Comparison of ENCODE assay signal across 15 cellular contexts in genomic region chr1:239155466-239155865, GRCh38.
A peak's percentile ranks its signal among the peaks of the same experiment; 100 is the strongest.
DNase-seq lines count a peak whose midpoint lies in the region; ATAC-seq and TF ChIP-seq lines count a peak whose summit lies in the region.
"Had no signal": no experiment of that assay in that cellular context is flagged by ENCODE, and none has a peak within 500 bp of the region (broad histone marks: within the 10 kb centered on the region; RNA-seq: fewer than 3 reads in every experiment).

No MANE protein-coding gene starts in this region.

- H3K27me3 ChIP-seq in tibial nerve, result no peaks in the 10 kb centered on the region
- H3K27me3 ChIP-seq: SJCRH30 had no signal

- no peak overlapping the region for H3K4me3 Mint-ChIP-seq in glutamatergic neuron (ENCODE audit: unreplicated experiment)
- H3K4me3 Mint-ChIP-seq: CD4-positive, alpha-beta memory T cell had no signal

- H3K36me3 ChIP-seq in tibial nerve, result no peaks in the 10 kb centered on the region
- H3K36me3 ChIP-seq: SJCRH30 had no signal

- H3K4me1 ChIP-seq in tibial nerve, result no peaks in the 10 kb centered on the region
- H3K4me1 ChIP-seq: SJCRH30 had no signal

- TF ChIP-seq CTCF in glutamatergic neuron (IDR thresholded peaks at IDR 0.05; ENCODE audit: partially characterized antibody, unreplicated experiment) (no peak), tibial nerve (IDR thresholded peaks at IDR 0.05) (no peak)

- no peak for ATAC-seq in GM21360 (IDR thresholded peaks at IDR 0.05; ENCODE audit: unreplicated experiment)
- ATAC-seq: K562, Panc1 had no signal

- no peaks in the 10 kb centered on the region for H3K9me3 ChIP-seq in tibial nerve
- H3K9me3 ChIP-seq: SJCRH30 had no signal

- DNase-seq in Ammon's horn (ENCODE audit: low spot score), result peak; percentile 75
- DNase-seq in NCI-H1694 (lab: John Stamatoyannopoulos, UW), result peak; percentile 75
- DNase-seq in glutamatergic neuron, result peak; percentile 23
- DNase-seq in posterior cingulate gyrus, result peak in 9 of 10 donors; percentile 29 to 94 (median 62)
- no peak for DNase-seq in NCI-H2029 treated with DMSO at 0.1 percent for 48 hours (lab: John Stamatoyannopoulos, UW)
- DNase-seq in tibial nerve (ENCODE audit: low spot score in 2 of 2), result no peak
- DNase-seq: Calu3; CD4-positive, alpha-beta memory T cell; NCI-H1105 treated with DMSO at 0.1 percent for 48 hours; NCI-H187 treated with DMSO at 0.1 percent for 48 hours; NCI-H510A; SJCRH30 had no signal

- no peaks in the 10 kb centered on the region for H3K36me3 Mint-ChIP-seq in glutamatergic neuron (ENCODE audit: unreplicated experiment)
- H3K36me3 Mint-ChIP-seq: CD4-positive, alpha-beta memory T cell had no signal

- H3K27ac ChIP-seq in tibial nerve, result no peak overlapping the region
- H3K27ac ChIP-seq: SJCRH30 had no signal

- H3K9me3 Mint-ChIP-seq in glutamatergic neuron (ENCODE audit: unreplicated experiment), result no peaks in the 10 kb centered on the region

- H3K4me1 Mint-ChIP-seq in glutamatergic neuron (ENCODE audit: low read depth, unreplicated experiment), result peaks cover 4% of the 10 kb centered on the region
- H3K4me1 Mint-ChIP-seq: CD4-positive, alpha-beta memory T cell had no signal

- no peak for TF ChIP-seq EP300 in tibial nerve (IDR thresholded peaks at IDR 0.05)

- no peak overlapping the region for H3K27ac Mint-ChIP-seq in glutamatergic neuron (ENCODE audit: unreplicated experiment)
- H3K27ac Mint-ChIP-seq: CD4-positive, alpha-beta memory T cell had no signal

- TF ChIP-seq POLR2A in tibial nerve (IDR thresholded peaks at IDR 0.05), result no peak

- no peaks in the 10 kb centered on the region for H3K27me3 Mint-ChIP-seq in glutamatergic neuron (ENCODE audit: unreplicated experiment)
- H3K27me3 Mint-ChIP-seq: CD4-positive, alpha-beta memory T cell had no signal

- no peak overlapping the region for H3K4me3 ChIP-seq in tibial nerve
- H3K4me3 ChIP-seq: K562, SJCRH30 had no signal

- 86 to 92% methylated on average over 1 of the region's 1 CpG for WGBS in tibial nerve, 2 donors

- intact Hi-C loops in posterior cingulate gyrus (cut with DNase I), result no loop called here

Comparison
In these comparisons a context has a peak if more than half of its experiments do, and no peak if none do; other contexts are left out.
1. DNase-seq: peak in Ammon's horn (single experiment), NCI-H1694 (single experiment), glutamatergic neuron (single experiment) and posterior cingulate gyrus (9 of 10); none in NCI-H2029 treated with DMSO at 0.1 percent for 48 hours (single experiment) and tibial nerve (0 of 2).